12 cellular contexts compared by ENCODE assay signal in genomic region chr1:18907914-18908845, GRCh38. TPM values are rescaled to one million over a fixed set of nuclear protein-coding genes. Genes with fewer than 3 reads are reported as not detected.
A peak's percentile ranks its signal among the peaks of the same experiment; 100 is the strongest.
DNase-seq lines count a peak whose midpoint lies in the region; TF ChIP-seq lines count a peak whose summit lies in the region.
"Had no signal": no experiment of that assay in that cellular context is flagged by ENCODE, and none has a peak within 500 bp of the region (broad histone marks: within the 10 kb centered on the region; RNA-seq: fewer than 3 reads in every experiment).

No MANE protein-coding gene starts in this region.

- no peak for TF ChIP-seq POLR2A in stomach (IDR thresholded peaks at IDR 0.05)

- intact Hi-C loops in stomach (cut with DNase I; ENCODE audit: low total_unique reads), result loop anchor here (10.0 kb wide), 1 partner anchor 47 kb away; the partner anchor contains the start of gene IFFO2

- H3K9me3 ChIP-seq in right atrium auricular region, result no peaks in the 10 kb centered on the region
- H3K9me3 ChIP-seq in stomach, result no peaks in the 10 kb centered on the region

- no peak for TF ChIP-seq EP300 in stomach (IDR thresholded peaks at IDR 0.05)

- TF ChIP-seq CTCF in VCaP (conservative IDR thresholded peaks at IDR 0.05) (no peak), right atrium auricular region (IDR thresholded peaks at IDR 0.05) (no peak), stomach (IDR thresholded peaks at IDR 0.05) (no peak), foreskin fibroblast (IDR thresholded peaks at IDR 0.05; ENCODE audit: low read depth, low read length) (no peak)

- no peak overlapping the region for H3K4me3 ChIP-seq in H7 (ENCODE audit: insufficient read depth, low read depth, low read length)
- no peak overlapping the region for H3K4me3 ChIP-seq in right atrium auricular region
- no peak overlapping the region for H3K4me3 ChIP-seq in stomach
- H3K4me3 ChIP-seq in foreskin fibroblast (ENCODE audit: low read depth in 1 of 2, low read length in 2 of 2), result no peak overlapping the region

- H3K4me1 ChIP-seq in right atrium auricular region, result peaks cover 0 to 26% of the 10 kb centered on the region in 2 donors
- peaks cover 17 to 34% (median 25%) of the 10 kb centered on the region in 4 donors for H3K4me1 ChIP-seq in stomach

- peak; percentile 70 for DNase-seq in H7
- DNase-seq in right atrium auricular region (ENCODE audit: low spot score), result no peak
- no peak for DNase-seq in stomach
- no peak for DNase-seq in NCI-H524 (lab: John Stamatoyannopoulos, UW)
- no peak for DNase-seq in foreskin fibroblast
- DNase-seq in activated gamma-delta T cell (lab: John Stamatoyannopoulos, UW), result no peak
- no peak for DNase-seq in DMS53 (lab: John Stamatoyannopoulos, UW)
- DNase-seq: stimulated activated CD4-positive, alpha-beta T cell treated with anti-CD3 and anti-CD28 coated beads, Interleukin-4, amount 100 ng/mL, for 1 hour had no signal

- WGBS in stomach, 5 donors, result 69 to 77% (median 71%) methylated on average over 22 of the region's 22 CpGs

- H3K27me3 ChIP-seq in H7 (ENCODE audit: control insufficient read depth, insufficient read depth, low read length), result no peaks in the 10 kb centered on the region
- H3K27me3 ChIP-seq in right atrium auricular region, result no peaks in the 10 kb centered on the region
- no peaks in the 10 kb centered on the region for H3K27me3 ChIP-seq in stomach

- H3K27ac ChIP-seq in VCaP (peak overlapping the region; percentile 56), right atrium auricular region (peak overlapping the region; percentile 64 to 67), stomach (peak overlapping the region in 4 of 5 donors; percentile 56 to 66 (median 61))

- peaks cover 4% of the 10 kb centered on the region for H3K36me3 ChIP-seq in H7 (replicated peaks; ENCODE audit: control insufficient read depth, insufficient read depth, low read length)
- peaks cover 39% of the 10 kb centered on the region for H3K36me3 ChIP-seq in right atrium auricular region
- peaks cover 17 to 47% (median 44%) of the 10 kb centered on the region in 4 donors for H3K36me3 ChIP-seq in stomach

RNA-seq across cellular contexts. Expression of gene ALDH4A1, which starts 5.8 kb away (rescaled TPM):
- 23.7 and 23.8 TPM in 2 replicates for total RNA-seq in H7 (2014; rRNA removed; shearing (Covaris generic))
- total RNA-seq in right atrium auricular region (10 to 100 TPM; 22.6 to 27.3 TPM), stomach (10 to 100 TPM in 1 of 5 donors, 1 to 10 TPM in 4; 3.5 to 11.0 (median 7.6) TPM)
- polyA plus RNA-seq in stomach, result 10 to 100 TPM in 2 of 3 donors, 1 to 10 TPM in 1; 6.7 to 16.0 (median 11.1) TPM

RNA-seq across cellular contexts. Expression of gene IFFO2, which starts 48.3 kb away (rescaled TPM):
- 16.8 and 19.6 TPM in 2 replicates for total RNA-seq in H7 (2014; rRNA removed; shearing (Covaris generic))
- total RNA-seq in right atrium auricular region (10 to 100 TPM in 1 of 2 donors, 1 to 10 TPM in 1; 2.3 to 14.0 TPM), stomach (10 to 100 TPM in 2 of 5 donors, 1 to 10 TPM in 2, under 1 TPM in 1; 0.58 to 47.8 (median 7.7) TPM)
- 1 to 10 TPM in 2 of 3 donors, under 1 TPM in 1; 0.92 to 5.1 (median 3.4) TPM for polyA plus RNA-seq in stomach

RNA-seq across cellular contexts. Expression of gene TAS1R2, which starts 48.7 kb away (rescaled TPM):
- 0.07 and 0.28 TPM in 2 replicates for total RNA-seq in H7 (2014; rRNA removed; shearing (Covaris generic))
- total RNA-seq in right atrium auricular region, result not detected
- total RNA-seq in stomach, result 1 to 10 TPM in 1 of 5 donors, not detected in 4; 9.9 TPM
- not detected for polyA plus RNA-seq in stomach
- total RNA-seq: activated CD8-positive, alpha-beta memory T cell treated with anti-CD3 and anti-CD28 coated beads for 36 hours; dermis microvascular lymphatic vessel endothelial cell had no signal
- polyA plus RNA-seq: keratinocyte had no signal
